1 cellular context compared by ENCODE assay signal in the genomic region with DNA sequence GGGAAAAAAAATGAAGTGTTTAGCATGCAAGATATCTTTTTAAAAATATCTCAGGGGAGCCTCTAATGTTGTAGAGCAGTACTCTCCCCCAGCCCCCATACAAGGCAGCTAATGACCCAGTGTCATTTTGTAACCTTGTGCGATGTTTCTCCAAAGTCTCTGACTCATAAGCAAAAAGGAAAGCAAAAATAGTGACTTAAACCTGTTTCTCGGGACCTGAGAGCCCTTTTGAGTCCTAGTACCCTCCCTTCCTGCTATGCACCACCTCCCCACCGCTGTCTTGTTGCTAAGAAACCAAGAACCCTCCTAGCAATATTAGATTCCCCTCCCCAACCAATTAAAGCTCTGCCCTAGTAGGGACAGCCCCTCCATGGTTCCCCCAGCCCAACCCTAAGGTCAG.
TF ChIP-seq lines count a peak whose summit lies in the region.

No MANE protein-coding gene starts in this region.

TF ChIP-seq in IMR-90, 13 proteins besides CTCF, POLR2A, EP300 and RAD21:
- TF ChIP-seq FOS (IDR thresholded peaks at IDR 0.05; ENCODE audit: low read depth, low read length) = peak; percentile 14; the same call in 1 of the 2 replicates
- no peak for TF ChIP-seq SMC3 (IDR thresholded peaks at IDR 0.05; ENCODE audit: low read depth, low read length)
- TF ChIP-seq CEBPB (IDR thresholded peaks at IDR 0.05; ENCODE audit: low read depth, low read length) = 0 out of 2 replicates have a peak, but pooled peaks have one; percentile 6
- TF ChIP-seq RFX5 (IDR thresholded peaks at IDR 0.05; ENCODE audit: low read depth, low read length) = no peak
- TF ChIP-seq NFE2L2 (IDR thresholded peaks at IDR 0.05; ENCODE audit: low read depth, low read length) = no peak
- no peak for TF ChIP-seq MXI1 (IDR thresholded peaks at IDR 0.05; ENCODE audit: borderline replicate concordance, low read depth, low read length)
- no peak for TF ChIP-seq MAZ (IDR thresholded peaks at IDR 0.05; ENCODE audit: borderline replicate concordance, low read depth, low read length)
- TF ChIP-seq, protein P1, sequence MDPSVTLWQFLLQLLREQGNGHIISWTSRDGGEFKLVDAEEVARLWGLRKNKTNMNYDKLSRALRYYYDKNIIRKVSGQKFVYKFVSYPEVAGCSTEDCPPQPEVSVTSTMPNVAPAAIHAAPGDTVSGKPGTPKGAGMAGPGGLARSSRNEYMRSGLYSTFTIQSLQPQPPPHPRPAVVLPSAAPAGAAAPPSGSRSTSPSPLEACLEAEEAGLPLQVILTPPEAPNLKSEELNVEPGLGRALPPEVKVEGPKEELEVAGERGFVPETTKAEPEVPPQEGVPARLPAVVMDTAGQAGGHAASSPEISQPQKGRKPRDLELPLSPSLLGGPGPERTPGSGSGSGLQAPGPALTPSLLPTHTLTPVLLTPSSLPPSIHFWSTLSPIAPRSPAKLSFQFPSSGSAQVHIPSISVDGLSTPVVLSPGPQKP (IDR thresholded peaks at IDR 0.05; ENCODE audit: borderline replicate concordance, low read depth, low read length) = no peak
- no peak for TF ChIP-seq CHD1 (IDR thresholded peaks at IDR 0.05; ENCODE audit: low read depth, low read length)
- no peak for TF ChIP-seq RCOR1 (IDR thresholded peaks at IDR 0.05; ENCODE audit: insufficient replicate concordance, low read length)
- TF ChIP-seq BHLHE40 (IDR thresholded peaks at IDR 0.05; ENCODE audit: low read depth, low read length) = no peak
- TF ChIP-seq, protein P2, sequence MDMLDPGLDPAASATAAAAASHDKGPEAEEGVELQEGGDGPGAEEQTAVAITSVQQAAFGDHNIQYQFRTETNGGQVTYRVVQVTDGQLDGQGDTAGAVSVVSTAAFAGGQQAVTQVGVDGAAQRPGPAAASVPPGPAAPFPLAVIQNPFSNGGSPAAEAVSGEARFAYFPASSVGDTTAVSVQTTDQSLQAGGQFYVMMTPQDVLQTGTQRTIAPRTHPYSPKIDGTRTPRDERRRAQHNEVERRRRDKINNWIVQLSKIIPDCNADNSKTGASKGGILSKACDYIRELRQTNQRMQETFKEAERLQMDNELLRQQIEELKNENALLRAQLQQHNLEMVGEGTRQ (IDR thresholded peaks at IDR 0.05; ENCODE audit: low read depth, low read length) = no peak
- TF ChIP-seq MAFK (IDR thresholded peaks at IDR 0.05; ENCODE audit: low read depth, low read length) = no peak
